Comparison of ENCODE assay signal across 26 cellular contexts in genomic region chr2:133856678-133857077, GRCh38.
"Had no signal": no experiment of that assay in that cellular context is flagged by ENCODE, and none has a peak within 500 bp of the region (broad histone marks: within the 10 kb centered on the region; RNA-seq: fewer than 3 reads in every experiment).

No MANE protein-coding gene starts in this region.

- H3K4me3 ChIP-seq: colonic mucosa, coronary artery, dorsolateral prefrontal cortex, esophagus muscularis mucosa, esophagus squamous epithelium, gastrocnemius medialis, gastroesophageal sphincter, heart left ventricle, heart right ventricle, hepatocyte had no signal

- H2AFZ ChIP-seq: hepatocyte had no signal

- H3K9me3 ChIP-seq: colonic mucosa, esophagus muscularis mucosa, gastrocnemius medialis, gastroesophageal sphincter, heart left ventricle, heart right ventricle had no signal

- H3K27me3 Mint-ChIP-seq: dendritic cell treated with granulocyte-macrophage colony-stimulating factor and Interleukin-4, amounts not matched to agents 40 ng/mL and 50 ng/mL, for 4 days had no signal

- H3K9me3 Mint-ChIP-seq: dendritic cell treated with granulocyte-macrophage colony-stimulating factor and Interleukin-4, amounts not matched to agents 40 ng/mL and 50 ng/mL, for 4 days; effector memory CD8-positive, alpha-beta T cell had no signal

- H3K27me3 ChIP-seq: colonic mucosa, esophagus muscularis mucosa, gastrocnemius medialis, gastroesophageal sphincter, heart right ventricle, hepatocyte had no signal

- H3K27ac ChIP-seq: colonic mucosa, coronary artery, dorsolateral prefrontal cortex, epithelial cell of prostate, esophagus muscularis mucosa, esophagus squamous epithelium, foreskin keratinocyte, gastrocnemius medialis, gastroesophageal sphincter, heart left ventricle, heart right ventricle, hepatocyte had no signal

- ATAC-seq: effector memory CD8-positive, alpha-beta T cell; esophagus mucosa; gastrocnemius medialis; gastroesophageal sphincter; heart left ventricle; heart right ventricle had no signal

- DNase-seq: colonic mucosa; cortex of kidney; dermis blood vessel endothelial cell; dorsolateral prefrontal cortex; effector CD4-positive, alpha-beta T cell; effector CD8-positive, alpha-beta T cell; effector memory CD4-positive, alpha-beta T cell; effector memory CD8-positive, alpha-beta T cell; endodermal cell; erythroblast; esophagus squamous epithelium; foreskin fibroblast; foreskin keratinocyte; foreskin melanocyte; gastrocnemius medialis; glutamatergic neuron; head of caudate nucleus; heart left ventricle; heart right ventricle had no signal

- H3K36me3 ChIP-seq: colonic mucosa, esophagus muscularis mucosa, esophagus squamous epithelium, gastrocnemius medialis, gastroesophageal sphincter, heart left ventricle, heart right ventricle had no signal

- H3K4me1 ChIP-seq: colonic mucosa, esophagus muscularis mucosa, esophagus squamous epithelium, foreskin keratinocyte, gastrocnemius medialis, gastroesophageal sphincter, heart left ventricle, heart right ventricle had no signal

- H3K4me3 Mint-ChIP-seq: dendritic cell treated with granulocyte-macrophage colony-stimulating factor and Interleukin-4, amounts not matched to agents 40 ng/mL and 50 ng/mL, for 4 days; effector memory CD8-positive, alpha-beta T cell; endodermal cell had no signal

- H3K27ac Mint-ChIP-seq: dendritic cell treated with granulocyte-macrophage colony-stimulating factor and Interleukin-4, amounts not matched to agents 40 ng/mL and 50 ng/mL, for 4 days; effector memory CD8-positive, alpha-beta T cell; endodermal cell had no signal

- H3K79me2 ChIP-seq: hepatocyte had no signal

- H3K4me2 ChIP-seq: hepatocyte had no signal
